In the genomic region with DNA sequence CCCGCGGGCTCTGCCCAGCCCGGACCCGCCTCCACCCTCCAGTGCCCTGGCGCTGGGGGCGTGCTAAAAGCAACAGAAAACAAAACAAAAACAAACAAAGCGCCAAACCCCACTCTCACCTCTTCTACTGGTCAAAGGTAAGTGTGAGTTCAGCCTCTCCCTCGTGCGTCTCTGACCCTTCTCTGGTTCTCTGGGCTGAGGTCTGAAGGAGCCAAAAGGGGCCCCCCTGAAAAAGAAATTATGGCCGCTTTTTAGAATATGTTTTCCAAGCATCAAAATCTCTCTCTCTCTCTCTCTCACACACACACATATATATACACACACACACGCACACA, we compare ENCODE assay signal across 9 cellular contexts.
DNase-seq lines count a peak whose midpoint lies in the region; ATAC-seq, FAIRE-seq and TF ChIP-seq lines count a peak whose summit lies in the region.
"Had no signal": no experiment of that assay in that cellular context is flagged by ENCODE, and none has a peak within 500 bp of the region (broad histone marks: within the 10 kb centered on the region; RNA-seq: fewer than 3 reads in every experiment).

No MANE protein-coding gene starts in this region.

- POLR2A ChIA-PET in A549 (lab: Yijun Ruan, JAX), result no interaction called here

- TF ChIP-seq CTCF in A549 (IDR thresholded peaks at IDR 0.05) (no peak; the same call in 2 of the 3 replicates), HFF-Myc (IDR thresholded peaks at IDR 0.05; ENCODE audit: low read depth, low read length, missing control alignments) (no peak), mammary epithelial cell (conservative IDR thresholded peaks at IDR 0.05 in 1 of 2, IDR thresholded peaks at IDR 0.05 in 1 of 2; ENCODE audit: extremely low read depth in 1 of 2, insufficient read depth in 1 of 2, low read depth in 1 of 2, low read length in 2 of 2) (no peak)

- WGBS in A549 (ENCODE audit: missing lambda C conversion rate), result 52% methylated on average over 7 of the region's 11 CpGs
- 25% methylated on average over 11 of the region's 11 CpGs for WGBS in mammary epithelial cell (ENCODE audit: low coverage, missing lambda C conversion rate)

- H3K27ac ChIP-seq in A549 (peak overlapping the region; percentile 76 to 91), mammary epithelial cell (ENCODE audit: insufficient read depth, low read depth, low read length) (no peak overlapping the region)

- no peaks in the 10 kb centered on the region for H3K36me3 Mint-ChIP-seq in naive B cell

- TF ChIP-seq EP300 in A549 (IDR thresholded peaks at IDR 0.05), result no peak

- H3K27me3 ChIP-seq in mammary epithelial cell (ENCODE audit: insufficient read depth, low read length), result no peaks in the 10 kb centered on the region

- peaks cover 15% of the 10 kb centered on the region; the same call in 2 of the 3 replicates for H3K4me1 ChIP-seq in A549
- peaks cover 9% of the 10 kb centered on the region for H3K4me1 ChIP-seq in mammary epithelial cell (ENCODE audit: insufficient read depth, low read length)

- no peak for FAIRE-seq in A549 (lab: Jason Lieb, UNC)

- CTCF ChIA-PET in A549 (lab: Yijun Ruan, JAX), result interaction anchor here (0.7 to 2.2 kb wide), 9 partner anchors 8 to 962 kb away, joined by 3 to 6 read pairs (median 3); partner anchors contain the start of gene DPYD
- CTCF ChIA-PET in mammary epithelial cell (lab: Charles Lee; ENCODE audit: low non-redundant PET), result interaction anchor here (0.9 kb wide), 1 partner anchor 414 kb away, joined by 5 read pairs; no protein-coding TSS in a partner anchor

- no peaks in the 10 kb centered on the region for H3K9me3 Mint-ChIP-seq in naive B cell

- intact Hi-C loops in mammary epithelial cell (cut with micrococcal nuclease), result loop anchor here (1.0 to 5.0 kb wide), 7 partner anchors 232 to 1707 kb away; no protein-coding TSS in a partner anchor

- H3K4me2 ChIP-seq in A549 (peak overlapping the region; percentile 82), mammary epithelial cell (ENCODE audit: insufficient read depth, low read depth, low read length) (peak overlapping the region; percentile 89)

- in situ Hi-C loops in mammary epithelial cell (cut with MboI; ENCODE audit: low sequenced_read_pairs in 2 of 2), result loop anchor here in 1 of 2 donors (10.0 kb wide), 1 partner anchor 410 kb away; no protein-coding TSS in a partner anchor

- H3K27me3 Mint-ChIP-seq in naive B cell, result peaks cover 60 to 79% (median 67%) of the 10 kb centered on the region in 3 donors

- H3K9ac ChIP-seq in mammary epithelial cell (ENCODE audit: insufficient read depth, low read length), result no peak overlapping the region

- H3K27ac Mint-ChIP-seq in naive B cell, result no peak overlapping the region
- H3K27ac Mint-ChIP-seq: IgD-negative memory B cell had no signal

- no peak for TF ChIP-seq POLR2A in A549 (IDR thresholded peaks at IDR 0.05; ENCODE audit: low read length)

- H3K9me3 ChIP-seq in A549 (no peaks in the 10 kb centered on the region), mammary epithelial cell (replicated peaks; ENCODE audit: insufficient read depth, low read length) (no peaks in the 10 kb centered on the region)

- DNase-seq in A549 (ENCODE audit: low read depth in 1 of 2, low spot score in 1 of 2) (no peak), HFF-Myc (ENCODE audit: extremely low read depth, low read depth) (no peak), mammary epithelial cell (no peak), naive B cell (no peak), inferior parietal cortex (ENCODE audit: extremely low spot score) (no peak), putamen (ENCODE audit: low spot score) (no peak), NCI-H1436 (lab: John Stamatoyannopoulos, UW) (no peak)
- no peak for DNase-seq in stimulated activated CD4-positive, alpha-beta T cell treated with anti-CD3 and anti-CD28 coated beads, Interleukin-15, amount 100 ng/mL, for 24 hours

- dilution Hi-C loops in mammary epithelial cell (cut with HindIII; ENCODE audit: low sequenced_read_pairs), result loop anchor here (25.0 kb wide), 1 partner anchor 408 kb away; no protein-coding TSS in a partner anchor

- H3K4me3 Mint-ChIP-seq in naive B cell, result peak overlapping the region; percentile 3 to 80 (median 58)

- H2AFZ ChIP-seq in mammary epithelial cell (ENCODE audit: low read depth, low read length), result peak overlapping the region; percentile 98

- no TSS peak for BruUV-seq in mammary epithelial cell (replicated peaks; lab: Mats Ljungman, UMichigan)

- no peaks in the 10 kb centered on the region for H4K20me1 ChIP-seq in mammary epithelial cell (ENCODE audit: insufficient read depth, low read length)

- H3K36me3 ChIP-seq in mammary epithelial cell (ENCODE audit: insufficient read depth, low read length), result no peaks in the 10 kb centered on the region

- H3K4me1 Mint-ChIP-seq in naive B cell, result peaks cover 11 to 25% (median 13%) of the 10 kb centered on the region in 3 donors

- H3K4me3 ChIP-seq in A549 (peak overlapping the region; percentile 43), HFF-Myc (replicated peaks; ENCODE audit: low read depth, low read length) (peak overlapping the region; percentile 22), mammary epithelial cell (replicated peaks in 1 of 3; ENCODE audit: insufficient read depth in 1 of 3, low read depth in 2 of 3, low read length in 3 of 3) (no peak overlapping the region)

- ATAC-seq in A549 (no peak), naive B cell (ENCODE audit: low read depth in 2 of 2) (no peak)

- H3K79me2 ChIP-seq in mammary epithelial cell (ENCODE audit: insufficient read depth, low read length), result no peaks in the 10 kb centered on the region

- TF ChIP-seq RAD21 in A549 (conservative IDR thresholded peaks at IDR 0.05 in 1 of 2, IDR thresholded peaks at IDR 0.05 in 1 of 2), result no peak; a peak in 1 of 5 replicates

TF ChIP-seq in A549, 52 proteins besides CTCF, POLR2A, EP300 and RAD21:
- TF ChIP-seq TP53 (CRISPR knock-in tag; IDR thresholded peaks at IDR 0.05) (no peak), HOXB13 (CRISPR knock-in tag; IDR thresholded peaks at IDR 0.05; ENCODE audit: low read depth) (no peak), CEBPB (IDR thresholded peaks at IDR 0.05) (no peak), RCOR1 (IDR thresholded peaks at IDR 0.05; ENCODE audit: low read depth, low read length) (no peak), USF2 (IDR thresholded peaks at IDR 0.05) (no peak), TFCP2L1 (CRISPR knock-in tag; IDR thresholded peaks at IDR 0.05) (no peak), EHMT2 (IDR thresholded peaks at IDR 0.05; ENCODE audit: low read depth) (no peak)

Comparison
In these comparisons a context has a peak if more than half of its experiments do, and no peak if none do; other contexts are left out.
1. H3K4me3 ChIP-seq: peak in A549 (single experiment) and HFF-Myc (single experiment); none in mammary epithelial cell (0 of 3).